Comparison of ENCODE assay signal across 8 cellular contexts in genomic region chr1:2229032-2229920, GRCh38. TPM values are rescaled to one million over a fixed set of nuclear protein-coding genes. Genes with fewer than 3 reads are reported as not detected.
A peak's percentile ranks its signal among the peaks of the same experiment; 100 is the strongest.
DNase-seq lines count a peak whose midpoint lies in the region; ATAC-seq and TF ChIP-seq lines count a peak whose summit lies in the region.

No MANE protein-coding gene starts in this region.

- H4K8ac ChIP-seq in H9 (replicated peaks; ENCODE audit: insufficient read length, low read depth, low read length): no peak overlapping the region
- no peak overlapping the region for H4K8ac ChIP-seq in neuronal stem cell (ENCODE audit: low read depth, low read length)

- H2BK15ac ChIP-seq in H9 (ENCODE audit: low read depth, low read length) (no peak overlapping the region), neuronal stem cell (ENCODE audit: low read length) (peak overlapping the region; percentile 65)

- H2AFZ ChIP-seq in H9 (ENCODE audit: low read length) (no peak overlapping the region), neuronal stem cell (ENCODE audit: low read length) (no peak overlapping the region)

- H3K4me1 ChIP-seq in H9 (ENCODE audit: insufficient read depth, low read length): no peaks in the 10 kb centered on the region; the same call in 1 of the 2 replicates
- peaks cover 34 to 41% of the 10 kb centered on the region in 2 donors for H3K4me1 ChIP-seq in neuronal stem cell (ENCODE audit: control insufficient read depth in 2 of 2, insufficient read depth in 1 of 2, low read depth in 1 of 2, low read length in 2 of 2)

- H3K4me3 Mint-ChIP-seq in H9: peak overlapping the region; percentile 96 to 97
- peak overlapping the region; percentile 96 for H3K4me3 Mint-ChIP-seq in activated naive CD4-positive, alpha-beta T cell treated with anti-CD3 and anti-CD28 coated beads, Interleukin-2, amount 10 ng/mL, durations not matched to agents 7 days and 5 days

- H3K36me3 Mint-ChIP-seq in H9 (ENCODE audit: insufficient read depth in 1 of 3, low read depth in 3 of 3): peaks cover 6 to 22% (median 10%) of the 10 kb centered on the region in 3 experiments; a peak in 5 of 7 replicates
- peaks cover 35% of the 10 kb centered on the region for H3K36me3 Mint-ChIP-seq in activated naive CD4-positive, alpha-beta T cell treated with anti-CD3 and anti-CD28 coated beads, Interleukin-2, amount 10 ng/mL, durations not matched to agents 7 days and 5 days

- DNase-seq in AG09309 (ENCODE audit: low read depth) (no peak), H9 (no peak), OCI-M1 (lab: John Stamatoyannopoulos, UW) (peak; percentile 75), globus pallidus (ENCODE audit: low spot score) (peak; percentile 84), neuronal stem cell (ENCODE audit: low spot score) (no peak), cerebellar nuclear complex (lab: John Stamatoyannopoulos, UW) (no peak)
- DNase-seq in activated naive CD4-positive, alpha-beta T cell treated with anti-CD3 and anti-CD28 coated beads, Interleukin-2, amount 10 ng/mL, durations not matched to agents 7 days and 5 days: peak; percentile 68

- H3K23ac ChIP-seq in H9 (ENCODE audit: insufficient read length, low read depth, low read length) (no peak overlapping the region), neuronal stem cell (ENCODE audit: low read depth, low read length, poor library complexity) (peak overlapping the region; percentile 99)

- H2BK5ac ChIP-seq in H9 (ENCODE audit: insufficient read length, low read length) (no peak overlapping the region), neuronal stem cell (ENCODE audit: low read length) (peak overlapping the region; percentile 95)

- no peaks in the 10 kb centered on the region for H4K20me1 ChIP-seq in H9 (ENCODE audit: control insufficient read depth, insufficient read depth, insufficient read length)

- H3K9ac ChIP-seq in H9 (ENCODE audit: extremely low read depth, insufficient read length, low read length): peak overlapping the region; percentile 40
- peak overlapping the region; percentile 100 for H3K9ac ChIP-seq in neuronal stem cell (ENCODE audit: low read depth, low read length, poor library complexity)

- peaks cover 13% of the 10 kb centered on the region for H3K79me1 ChIP-seq in H9 (ENCODE audit: insufficient read depth, low read depth, low read length, poor library complexity, severe bottlenecking)
- H3K79me1 ChIP-seq in neuronal stem cell (ENCODE audit: low read depth, low read length): peaks cover 28% of the 10 kb centered on the region

- H3K79me2 ChIP-seq in H9 (ENCODE audit: insufficient read depth, low read length): peaks cover 56% of the 10 kb centered on the region; the same call in 1 of the 2 replicates

- peak overlapping the region; percentile 65 for H3K4me2 ChIP-seq in H9 (ENCODE audit: insufficient read depth, insufficient read length, low read length)
- peak overlapping the region; percentile 97 for H3K4me2 ChIP-seq in neuronal stem cell (ENCODE audit: insufficient read depth, low read length, poor library complexity, severe bottlenecking)

- H3K27ac ChIP-seq in H9 (ENCODE audit: insufficient read length, low read depth, low read length) (no peak overlapping the region), neuronal stem cell (replicated peaks; ENCODE audit: low read length) (no peak overlapping the region)

- H3K56ac ChIP-seq in H9 (ENCODE audit: insufficient read length, low read depth, low read length): no peak overlapping the region

- H4K91ac ChIP-seq in H9 (ENCODE audit: insufficient read length, low read depth, low read length) (no peak overlapping the region), neuronal stem cell (ENCODE audit: low read depth, low read length, poor library complexity) (no peak overlapping the region)

- no peak overlapping the region for H2AK5ac ChIP-seq in H9 (ENCODE audit: insufficient read length, low read length)
- H2AK5ac ChIP-seq in neuronal stem cell (ENCODE audit: low read depth, low read length): peak overlapping the region; percentile 53

- H3K18ac ChIP-seq in H9 (ENCODE audit: insufficient read length, low read depth, low read length): peak overlapping the region; percentile 22
- peak overlapping the region; percentile 91 for H3K18ac ChIP-seq in neuronal stem cell (ENCODE audit: low read length)

- CTCF ChIA-PET in activated naive CD4-positive, alpha-beta T cell treated with anti-CD3 and anti-CD28 coated beads, Interleukin-2, amount 10 ng/mL, durations not matched to agents 7 days and 5 days (lab: Charles Lee): interaction anchor here (1.0 to 1.4 kb wide), 3 partner anchors 30 to 86 kb away, joined by 4 to 6 read pairs (median 5); no protein-coding TSS in a partner anchor

- H2BK120ac ChIP-seq in H9 (ENCODE audit: low read depth, low read length, poor library complexity, severe bottlenecking) (no peak overlapping the region), neuronal stem cell (ENCODE audit: low read depth, low read length) (peak overlapping the region; percentile 54)

- H4K5ac ChIP-seq in H9 (ENCODE audit: insufficient read length, low read depth, low read length): no peak overlapping the region

- H3K4me3 ChIP-seq in AG09309 (ENCODE audit: control insufficient read depth, low read depth, low read length): peak overlapping the region; percentile 94
- H3K4me3 ChIP-seq in neuronal stem cell (ENCODE audit: low read length in 2 of 2): peak overlapping the region; percentile 69 to 96

- no CpG with 5 or more reads among the region's 78 CpGs for WGBS in H9 (ENCODE audit: extremely low coverage, insufficient read length, low lambda C conversion rate)
- WGBS in neuronal stem cell (ENCODE audit: extremely low coverage in 2 of 2, insufficient read length in 2 of 2, insufficient replicate concordance in 1 of 2), 2 donors: no CpG with 5 or more reads among the region's 78 CpGs

- H3K9me3 Mint-ChIP-seq in H9: no peaks in the 10 kb centered on the region; a peak in 1 of 5 replicates
- no peaks in the 10 kb centered on the region for H3K9me3 Mint-ChIP-seq in activated naive CD4-positive, alpha-beta T cell treated with anti-CD3 and anti-CD28 coated beads, Interleukin-2, amount 10 ng/mL, durations not matched to agents 7 days and 5 days

- H3K27me3 Mint-ChIP-seq in H9 (ENCODE audit: low read depth): peaks cover 3% of the 10 kb centered on the region; the same call in 1 of the 2 replicates
- peaks cover 27% of the 10 kb centered on the region for H3K27me3 Mint-ChIP-seq in activated naive CD4-positive, alpha-beta T cell treated with anti-CD3 and anti-CD28 coated beads, Interleukin-2, amount 10 ng/mL, durations not matched to agents 7 days and 5 days

- peaks cover 0 to 30% of the 10 kb centered on the region in 2 donors for H3K36me3 ChIP-seq in neuronal stem cell (replicated peaks in 1 of 2; ENCODE audit: control insufficient read depth in 2 of 2, insufficient read depth in 2 of 2, low read length in 2 of 2)

- peak overlapping the region in 2 of 3 experiments; percentile 72 to 97; a peak in 4 of 7 replicates for H3K27ac Mint-ChIP-seq in H9
- H3K27ac Mint-ChIP-seq in activated naive CD4-positive, alpha-beta T cell treated with anti-CD3 and anti-CD28 coated beads, Interleukin-2, amount 10 ng/mL, durations not matched to agents 7 days and 5 days: peak overlapping the region; percentile 99

- H3T11ph ChIP-seq in H9 (ENCODE audit: low read length): no peak overlapping the region

- H3K4me1 Mint-ChIP-seq in H9: peaks cover 36 to 41% of the 10 kb centered on the region in 2 experiments
- H3K4me1 Mint-ChIP-seq in activated naive CD4-positive, alpha-beta T cell treated with anti-CD3 and anti-CD28 coated beads, Interleukin-2, amount 10 ng/mL, durations not matched to agents 7 days and 5 days: peaks cover 32% of the 10 kb centered on the region

- peaks cover 32% of the 10 kb centered on the region for H3K23me2 ChIP-seq in H9 (ENCODE audit: insufficient read length, low read depth, low read length, poor library complexity, severe bottlenecking)

- H3K27me3 ChIP-seq in H9 (ENCODE audit: insufficient read depth, low read length) (no peaks in the 10 kb centered on the region), neuronal stem cell (ENCODE audit: control insufficient read depth in 3 of 3, insufficient read depth in 3 of 3, low read depth in 1 of 3, low read length in 3 of 3) (peaks cover 0 to 8% (median 0%) of the 10 kb centered on the region in 3 experiments)

- peak overlapping the region; percentile 55 for H3K14ac ChIP-seq in H9 (ENCODE audit: insufficient read depth, low read length)
- peak overlapping the region; percentile 100 for H3K14ac ChIP-seq in neuronal stem cell (ENCODE audit: low read length)

- ATAC-seq in HG03457 (IDR thresholded peaks at IDR 0.05; ENCODE audit: unreplicated experiment): no peak

- no peak overlapping the region for H3K4ac ChIP-seq in H9 (ENCODE audit: low read depth, low read length)
- H3K4ac ChIP-seq in neuronal stem cell (ENCODE audit: low read length): peak overlapping the region; percentile 41

- no peak overlapping the region for H2BK20ac ChIP-seq in H9 (ENCODE audit: low read depth, low read length, poor library complexity, severe bottlenecking)

- H2BK12ac ChIP-seq in H9 (ENCODE audit: insufficient read length, low read depth, low read length) (no peak overlapping the region), neuronal stem cell (ENCODE audit: low read length) (peak overlapping the region; percentile 63)

- no peak for TF ChIP-seq CTCF in AG09309 (IDR thresholded peaks at IDR 0.05; ENCODE audit: control insufficient read depth, insufficient read depth, low read depth, low read length, missing control alignments)
- peak; percentile 11; the same call in 2 of the 3 replicates for TF ChIP-seq CTCF in H9 (conservative IDR thresholded peaks at IDR 0.05)

- H3K9me3 ChIP-seq in H9 (ENCODE audit: control insufficient read depth, low read depth, low read length) (no peaks in the 10 kb centered on the region), neuronal stem cell (replicated peaks in 1 of 2; ENCODE audit: control insufficient read depth in 2 of 2, insufficient read depth in 1 of 2, low read depth in 1 of 2, low read length in 2 of 2) (no peaks in the 10 kb centered on the region)

RNA-seq across cellular contexts. Expression of gene SKI, which starts 1.2 kb away (rescaled TPM):
- total RNA-seq in H9 (2021): 88.8 and 89.5 TPM in 2 replicates
- 37.5 TPM for polyA plus RNA-seq in neuronal stem cell (2013, experiment 1 of 2)
- polyA plus RNA-seq in neuronal stem cell (2013, experiment 2 of 2): 41.3 TPM

RNA-seq across cellular contexts. Expression of gene FAAP20, which starts 34.7 kb away (rescaled TPM):
- 119 and 125 TPM in 2 replicates for total RNA-seq in H9 (2021)
- 108 TPM for polyA plus RNA-seq in neuronal stem cell (2013, experiment 1 of 2)
- 108 TPM for polyA plus RNA-seq in neuronal stem cell (2013, experiment 2 of 2)

Comparison
In these comparisons a context has a peak if more than half of its experiments do, and no peak if none do; other contexts are left out.
1. DNase-seq: peak in OCI-M1 (single experiment), activated naive CD4-positive, alpha-beta T cell treated with anti-CD3 and anti-CD28 coated beads, Interleukin-2, amount 10 ng/mL, durations not matched to agents 7 days and 5 days (single experiment) and globus pallidus (single experiment); none in AG09309 (single experiment), H9 (single experiment), neuronal stem cell (single experiment) and cerebellar nuclear complex (0 of 2).